Comparison of ENCODE assay signal across 8 cellular contexts in the genomic region with DNA sequence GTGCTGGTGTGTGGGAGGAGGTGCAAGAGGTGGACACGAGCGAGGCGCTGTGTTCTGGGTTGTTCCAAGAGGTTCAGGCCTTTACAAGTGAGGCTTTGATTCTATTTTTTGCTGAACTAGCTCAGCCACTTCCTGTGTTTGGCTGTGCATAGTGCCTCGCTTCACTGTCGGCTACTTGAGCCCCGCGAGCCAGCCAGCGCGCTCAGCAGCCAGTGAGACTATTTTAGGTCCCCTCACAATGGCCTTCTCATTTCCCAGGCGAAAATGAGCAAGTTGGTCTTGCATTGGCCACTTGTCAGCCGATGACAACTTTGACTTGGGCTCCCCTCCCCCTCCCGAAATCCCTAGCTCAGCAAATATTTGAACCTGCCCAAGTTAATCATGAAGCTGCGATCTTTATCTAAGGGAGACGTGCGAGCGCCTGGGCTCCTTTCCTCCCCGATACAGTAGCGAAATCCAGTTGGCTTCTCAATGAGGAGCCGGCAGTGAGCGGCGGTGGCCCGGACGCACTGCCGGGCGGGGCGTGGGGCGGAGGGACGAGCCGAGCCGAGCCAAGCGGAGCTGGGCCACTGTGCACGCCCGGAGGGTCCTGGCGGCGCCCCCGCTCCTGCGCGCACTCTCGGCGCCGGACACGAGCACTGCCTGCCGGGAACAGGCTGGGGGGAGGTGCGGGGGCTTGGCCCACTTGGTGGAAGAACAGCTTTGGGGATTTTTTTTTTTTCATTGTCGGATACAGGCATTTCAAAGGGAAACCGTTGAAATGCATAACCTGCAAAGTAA.
DNase-seq lines count a peak whose midpoint lies in the region; ATAC-seq and TF ChIP-seq lines count a peak whose summit lies in the region.

No MANE protein-coding gene starts in this region.

- peak; percentile 69 for DNase-seq in ELR (ENCODE audit: low read depth)
- peak; percentile 41 for DNase-seq in LoVo (ENCODE audit: low spot score)
- DNase-seq in activated CD4-positive, alpha-beta T cell treated with anti-CD3 and anti-CD28 coated beads, Interleukin-2, amount 50 U/mL, for 1 hour: peak; percentile 36
- DNase-seq in right lobe of liver: peak; percentile 79 to 91 (median 88)
- peak; percentile 39 to 40 for DNase-seq in stimulated activated CD4-positive, alpha-beta T cell treated with anti-CD3 and anti-CD28 coated beads, Interleukin-4, amount 100 ng/mL, for 4 hours
- DNase-seq in SKM-1 treated with dmso at 0.1 percent for 144 hours (lab: John Stamatoyannopoulos, UW; ENCODE audit: unreplicated experiment): no peak

- H3K4me3 ChIP-seq in duodenal mucosa (ENCODE audit: low read depth in 1 of 2, low read length in 2 of 2) (peak overlapping the region; percentile 76 to 81), right lobe of liver (peak overlapping the region; percentile 48 to 64 (median 61))

- H3K4me1 ChIP-seq in duodenal mucosa (ENCODE audit: control insufficient read depth in 1 of 2, insufficient read depth in 2 of 2, low read length in 2 of 2) (peaks cover 59 to 70% of the 10 kb centered on the region in 2 donors), right lobe of liver (peaks cover 2 to 72% (median 24%) of the 10 kb centered on the region in 4 donors)

- ATAC-seq in GM21786 (IDR thresholded peaks at IDR 0.05; ENCODE audit: unreplicated experiment): peak; percentile 67
- peak; percentile 72 to 88 (median 81) for ATAC-seq in right lobe of liver

- 0% methylated on average over 18 of the region's 46 CpGs for WGBS in right lobe of liver (ENCODE audit: insufficient coverage, low coverage, low lambda C conversion rate, missing lambda C conversion rate)

- TF ChIP-seq CTCF in right lobe of liver (IDR thresholded peaks at IDR 0.05): peak in 1 of 4 donors; percentile 6

- H3K27ac ChIP-seq in duodenal mucosa (ENCODE audit: low read depth, low read length) (peak overlapping the region; percentile 80), right lobe of liver (peak overlapping the region; percentile 80 to 94 (median 89))

- intact Hi-C loops in right lobe of liver (cut with DNase I): loop anchor here (10.0 kb wide), 2 partner anchors 167 to 457 kb away; no protein-coding TSS in a partner anchor

- H3K9me3 ChIP-seq in duodenal mucosa (ENCODE audit: control insufficient read depth in 1 of 2, low read length in 2 of 2) (no peaks in the 10 kb centered on the region), right lobe of liver (no peaks in the 10 kb centered on the region)

- H3K27me3 ChIP-seq in duodenal mucosa (ENCODE audit: control insufficient read depth in 1 of 2, insufficient read depth in 2 of 2, low read length in 2 of 2) (no peaks in the 10 kb centered on the region), right lobe of liver (no peaks in the 10 kb centered on the region)

- peak overlapping the region; percentile 64 to 68 for H3K9ac ChIP-seq in duodenal mucosa (ENCODE audit: low read depth in 1 of 2, low read length in 2 of 2)

- peaks cover 0 to 20% of the 10 kb centered on the region in 2 donors for H3K36me3 ChIP-seq in duodenal mucosa (ENCODE audit: control insufficient read depth in 1 of 2, insufficient read depth in 2 of 2, low read length in 2 of 2)
- H3K36me3 ChIP-seq in right lobe of liver: peaks cover 0 to 28% (median 8%) of the 10 kb centered on the region in 4 donors

- TF ChIP-seq POLR2A in right lobe of liver (IDR thresholded peaks at IDR 0.05): peak; percentile 79
